1 cellular context compared by ENCODE assay signal in genomic region chr7:102821994-102822747, GRCh38.
TF ChIP-seq lines count a peak whose summit lies in the region.

No MANE protein-coding gene starts in this region.

TF ChIP-seq in GM12878, 131 proteins besides CTCF, POLR2A, EP300 and RAD21 (continued from another document):
- TF ChIP-seq EZH2 (IDR thresholded peaks at IDR 0.05; ENCODE audit: borderline replicate concordance, control insufficient read depth, low read depth, low read length): no peak
- no peak for TF ChIP-seq NFYA (IDR thresholded peaks at IDR 0.05; ENCODE audit: borderline replicate concordance, low read depth, low read length)
- TF ChIP-seq ZNF687 (IDR thresholded peaks at IDR 0.05): no peak
TF ChIP-seq in GM12878: peak in this region for 0.
